ENCODE assay signal across 17 cellular contexts in genomic region chr7:105805619-105806018, GRCh38.
DNase-seq lines count a peak whose midpoint lies in the region; ATAC-seq and TF ChIP-seq lines count a peak whose summit lies in the region.
"Had no signal": no experiment of that assay in that cellular context is flagged by ENCODE, and none has a peak within 500 bp of the region (broad histone marks: within the 10 kb centered on the region; RNA-seq: fewer than 3 reads in every experiment).

No MANE protein-coding gene starts in this region.

- no peak for ATAC-seq in T-helper 17 cell

- H3K27me3 Mint-ChIP-seq in activated CD4-positive, alpha-beta T cell treated with anti-CD3 and anti-CD28 coated beads, Interleukin-2, amount 10 ng/mL, durations not matched to agents 7 days and 5 days: no peaks in the 10 kb centered on the region
- H3K27me3 Mint-ChIP-seq in T-helper 17 cell: no peaks in the 10 kb centered on the region

- peaks cover 69% of the 10 kb centered on the region for H3K4me1 Mint-ChIP-seq in activated CD4-positive, alpha-beta T cell treated with anti-CD3 and anti-CD28 coated beads, Interleukin-2, amount 10 ng/mL, durations not matched to agents 7 days and 5 days
- H3K4me1 Mint-ChIP-seq in T-helper 17 cell: peaks cover 47% of the 10 kb centered on the region

- no peaks in the 10 kb centered on the region for H4K20me1 ChIP-seq in fibroblast of lung (ENCODE audit: control insufficient read depth, extremely low read depth, insufficient read depth, low read length)

- H3K23ac ChIP-seq in neuronal stem cell (ENCODE audit: low read depth, low read length, poor library complexity): peak overlapping the region; percentile 9

- H3K27ac ChIP-seq in fibroblast of lung (ENCODE audit: insufficient read depth, low read length) (peak overlapping the region; percentile 55), neuronal stem cell (replicated peaks; ENCODE audit: low read length) (no peak overlapping the region)
- H3K27ac ChIP-seq: pancreas, stomach had no signal

- H2BK15ac ChIP-seq in neuronal stem cell (ENCODE audit: low read length): no peak overlapping the region

- H3K4me1 ChIP-seq in fibroblast of lung (ENCODE audit: control insufficient read depth, extremely low read depth, insufficient read depth, low read length): peaks cover 33% of the 10 kb centered on the region
- peaks cover 10 to 14% of the 10 kb centered on the region in 2 donors for H3K4me1 ChIP-seq in neuronal stem cell (ENCODE audit: control insufficient read depth in 2 of 2, insufficient read depth in 1 of 2, low read depth in 1 of 2, low read length in 2 of 2)
- H3K4me1 ChIP-seq: pancreas had no signal

- H3K79me1 ChIP-seq in neuronal stem cell (ENCODE audit: low read depth, low read length): peaks cover 2% of the 10 kb centered on the region

- H2BK120ac ChIP-seq in neuronal stem cell (ENCODE audit: low read depth, low read length): no peak overlapping the region

- H3K18ac ChIP-seq in neuronal stem cell (ENCODE audit: low read length): peak overlapping the region; percentile 24

- H3K9ac ChIP-seq in fibroblast of lung (ENCODE audit: insufficient read depth, low read length) (no peak overlapping the region), neuronal stem cell (ENCODE audit: low read depth, low read length, poor library complexity) (no peak overlapping the region)

- H3K14ac ChIP-seq in neuronal stem cell (ENCODE audit: low read length): no peak overlapping the region

- no peaks in the 10 kb centered on the region for H3K36me3 ChIP-seq in fibroblast of lung (ENCODE audit: control insufficient read depth, insufficient read depth, low read length)
- H3K36me3 ChIP-seq in neuronal stem cell (replicated peaks in 1 of 2; ENCODE audit: control insufficient read depth in 2 of 2, insufficient read depth in 2 of 2, low read length in 2 of 2): no peaks in the 10 kb centered on the region
- H3K36me3 ChIP-seq: pancreas, stomach had no signal

- POLR2A ChIA-PET in activated CD4-positive, alpha-beta T cell treated with anti-CD3 and anti-CD28 coated beads, Interleukin-2, amount 10 ng/mL, durations not matched to agents 7 days and 5 days (lab: Charles Lee): no interaction called here

- H3K36me3 Mint-ChIP-seq in activated CD4-positive, alpha-beta T cell treated with anti-CD3 and anti-CD28 coated beads, Interleukin-2, amount 10 ng/mL, durations not matched to agents 7 days and 5 days (ENCODE audit: low read depth): peaks cover 7% of the 10 kb centered on the region
- H3K36me3 Mint-ChIP-seq in T-helper 17 cell (ENCODE audit: low read depth): peaks cover 2% of the 10 kb centered on the region

- H3K4ac ChIP-seq in neuronal stem cell (ENCODE audit: low read length): no peak overlapping the region

- no peaks in the 10 kb centered on the region for H3K27me3 ChIP-seq in fibroblast of lung (ENCODE audit: control insufficient read depth, insufficient read depth, low read length)
- H3K27me3 ChIP-seq in neuronal stem cell (ENCODE audit: control insufficient read depth in 3 of 3, insufficient read depth in 3 of 3, low read depth in 1 of 3, low read length in 3 of 3): no peaks in the 10 kb centered on the region
- H3K27me3 ChIP-seq: pancreas, stomach had no signal

- H3K27ac Mint-ChIP-seq in activated CD4-positive, alpha-beta T cell treated with anti-CD3 and anti-CD28 coated beads, Interleukin-2, amount 10 ng/mL, durations not matched to agents 7 days and 5 days: peak overlapping the region; percentile 55
- peak overlapping the region; percentile 67 for H3K27ac Mint-ChIP-seq in T-helper 17 cell

- no peaks in the 10 kb centered on the region for H3K9me3 ChIP-seq in T-helper 17 cell (ENCODE audit: control insufficient read depth, low read length, poor library complexity, severe bottlenecking)
- H3K9me3 ChIP-seq in fibroblast of lung (ENCODE audit: control insufficient read depth, insufficient read depth, low read depth, low read length): no peaks in the 10 kb centered on the region
- no peaks in the 10 kb centered on the region for H3K9me3 ChIP-seq in neuronal stem cell (replicated peaks in 1 of 2; ENCODE audit: control insufficient read depth in 2 of 2, insufficient read depth in 1 of 2, low read depth in 1 of 2, low read length in 2 of 2)
- H3K9me3 ChIP-seq: pancreas, stomach had no signal

- no peak overlapping the region for H2AK5ac ChIP-seq in neuronal stem cell (ENCODE audit: low read depth, low read length)

- no peak for TF ChIP-seq CTCF in fibroblast of lung (conservative IDR thresholded peaks at IDR 0.05 in 1 of 2, IDR thresholded peaks at IDR 0.05 in 1 of 2; ENCODE audit: low read depth in 1 of 2, low read length in 2 of 2)

- no peak overlapping the region for H4K8ac ChIP-seq in neuronal stem cell (ENCODE audit: low read depth, low read length)

- H3K4me3 Mint-ChIP-seq in activated CD4-positive, alpha-beta T cell treated with anti-CD3 and anti-CD28 coated beads, Interleukin-2, amount 10 ng/mL, durations not matched to agents 7 days and 5 days: no peak overlapping the region
- H3K4me3 Mint-ChIP-seq in T-helper 17 cell: peak overlapping the region; percentile 12

- H2AFZ ChIP-seq in fibroblast of lung (ENCODE audit: low read length): no peak overlapping the region
- H2AFZ ChIP-seq in neuronal stem cell (ENCODE audit: low read length): no peak overlapping the region

- H3K79me2 ChIP-seq in fibroblast of lung (ENCODE audit: control insufficient read depth, insufficient read depth, low read length): no peaks in the 10 kb centered on the region

- H3K4me3 ChIP-seq in fibroblast of lung (replicated peaks in 1 of 4; ENCODE audit: control extremely low read depth in 1 of 4, insufficient read depth in 1 of 4, low read depth in 3 of 4, low read length in 4 of 4) (no peak overlapping the region), neuronal stem cell (ENCODE audit: low read length in 2 of 2) (no peak overlapping the region)
- H3K4me3 ChIP-seq: pancreas, smooth muscle cell, stomach had no signal

- H2BK5ac ChIP-seq in neuronal stem cell (ENCODE audit: low read length): no peak overlapping the region

- CTCF ChIA-PET in activated CD4-positive, alpha-beta T cell treated with anti-CD3 and anti-CD28 coated beads, Interleukin-2, amount 10 ng/mL, durations not matched to agents 7 days and 5 days (lab: Charles Lee): interaction anchor here (1.1 kb wide), 1 partner anchor 14 kb away, joined by 4 read pairs; no protein-coding TSS in a partner anchor

- no peak for DNase-seq in activated CD4-positive, alpha-beta T cell treated with anti-CD3 and anti-CD28 coated beads, Interleukin-2, amount 10 ng/mL, durations not matched to agents 7 days and 5 days
- DNase-seq in activated CD4-positive, alpha-beta T cell treated with anti-CD3 and anti-CD28 coated beads, Interleukin-2, amount 50 U/mL, for 48 hours: no peak
- DNase-seq in T-helper 17 cell: no peak
- peak in 1 of 2 donors; percentile 27 for DNase-seq in fibroblast of lung (ENCODE audit: low read depth in 2 of 2)
- DNase-seq in neuronal stem cell (ENCODE audit: low spot score): peak; percentile 9
- no peak for DNase-seq in NCI-H1694 (lab: John Stamatoyannopoulos, UW)
- DNase-seq in DMS153 (lab: John Stamatoyannopoulos, UW): no peak
- DNase-seq in cerebellar cortex (ENCODE audit: low spot score): no peak
- DNase-seq: ACHN, activated T-cell treated with anti-CD3 and anti-CD28 coated beads for 4 hours, amniotic stem cell, GOT3, midbrain, NCI-H510A, pancreas, stomach had no signal

- H2BK12ac ChIP-seq in neuronal stem cell (ENCODE audit: low read length): no peak overlapping the region

- H3K4me2 ChIP-seq in fibroblast of lung (ENCODE audit: extremely low read depth, insufficient read depth, low read length): no peak overlapping the region
- H3K4me2 ChIP-seq in neuronal stem cell (ENCODE audit: insufficient read depth, low read length, poor library complexity, severe bottlenecking): no peak overlapping the region

- WGBS in neuronal stem cell (ENCODE audit: extremely low coverage in 2 of 2, insufficient read length in 2 of 2, insufficient replicate concordance in 1 of 2), 2 donors: no CpG with 5 or more reads among the region's 9 CpGs

- peaks cover 4% of the 10 kb centered on the region for H3K9me3 Mint-ChIP-seq in activated CD4-positive, alpha-beta T cell treated with anti-CD3 and anti-CD28 coated beads, Interleukin-2, amount 10 ng/mL, durations not matched to agents 7 days and 5 days

- H4K91ac ChIP-seq in neuronal stem cell (ENCODE audit: low read depth, low read length, poor library complexity): no peak overlapping the region
